23 cellular contexts compared by ENCODE assay signal in the genomic region with DNA sequence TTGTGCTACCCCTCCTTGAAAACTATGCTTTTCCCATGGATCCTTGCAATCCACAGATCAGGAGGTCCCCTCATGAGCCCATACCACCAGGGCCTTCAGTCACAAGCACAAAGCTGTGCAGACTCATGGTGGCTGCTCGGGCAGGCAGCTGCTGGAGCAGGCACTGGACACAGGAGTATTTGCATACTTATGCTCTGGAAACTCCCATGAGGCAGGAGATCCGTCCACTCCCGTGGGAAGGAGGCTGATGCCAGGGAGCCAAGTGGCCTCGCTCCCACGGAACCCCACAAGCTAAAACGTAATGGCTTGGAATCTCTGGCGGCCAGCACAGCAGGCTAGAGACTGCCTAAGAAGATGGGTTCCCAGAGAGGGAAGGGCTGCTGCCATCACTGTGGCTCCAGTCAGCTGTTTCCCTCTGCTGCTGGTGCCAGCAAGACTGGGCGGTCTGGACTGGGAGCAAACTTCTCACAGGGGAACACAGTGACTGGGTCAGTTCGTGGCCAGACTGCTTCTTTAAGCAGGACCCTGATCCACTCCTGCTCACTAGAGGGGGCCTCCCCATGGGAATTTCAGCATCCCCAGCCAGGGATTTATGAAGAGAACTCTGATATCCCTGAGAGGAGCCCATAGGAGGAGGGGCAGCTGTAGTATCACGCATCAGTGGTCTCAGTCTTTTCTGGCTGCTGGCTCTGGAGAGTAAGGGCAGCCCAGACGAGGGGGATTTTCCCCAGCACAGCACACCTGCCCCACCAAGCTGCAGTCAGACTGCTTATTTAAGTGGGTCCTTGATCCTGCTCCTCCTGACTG.
DNase-seq lines count a peak whose midpoint lies in the region; ATAC-seq and TF ChIP-seq lines count a peak whose summit lies in the region.
"Had no signal": no experiment of that assay in that cellular context is flagged by ENCODE, and none has a peak within 500 bp of the region (broad histone marks: within the 10 kb centered on the region; RNA-seq: fewer than 3 reads in every experiment).

No MANE protein-coding gene starts in this region.

- no peaks in the 10 kb centered on the region for H3K79me2 ChIP-seq in neural progenitor cell (ENCODE audit: low read depth)

- no peaks in the 10 kb centered on the region for H3F3A ChIP-seq in neural progenitor cell (ENCODE audit: low read depth)

- no peaks in the 10 kb centered on the region for H3K4me1 Mint-ChIP-seq in chondrocyte (ENCODE audit: low read depth)
- no peaks in the 10 kb centered on the region for H3K4me1 Mint-ChIP-seq in neural progenitor cell
- H3K4me1 Mint-ChIP-seq: CD4-positive, alpha-beta memory T cell had no signal

- H3K9me3 Mint-ChIP-seq in chondrocyte (ENCODE audit: low read depth) (no peaks in the 10 kb centered on the region), neural progenitor cell (no peaks in the 10 kb centered on the region)

- H3K36me3 ChIP-seq in left ventricle myocardium inferior (no peaks in the 10 kb centered on the region), neural progenitor cell (no peaks in the 10 kb centered on the region)
- H3K36me3 ChIP-seq: BLaER1 had no signal

- H3K27ac Mint-ChIP-seq in chondrocyte (ENCODE audit: unreplicated experiment): no peak overlapping the region
- no peak overlapping the region for H3K27ac Mint-ChIP-seq in neural progenitor cell
- H3K27ac Mint-ChIP-seq: CD4-positive, alpha-beta memory T cell had no signal

- H3K4me3 Mint-ChIP-seq in chondrocyte (ENCODE audit: unreplicated experiment) (no peak overlapping the region), neural progenitor cell (no peak overlapping the region)
- H3K4me3 Mint-ChIP-seq: CD4-positive, alpha-beta memory T cell had no signal

- ATAC-seq in right cardiac atrium (no peak), sciatic nerve (no peak), HG02885 (IDR thresholded peaks at IDR 0.05; ENCODE audit: poor library complexity, unreplicated experiment) (no peak)
- ATAC-seq: HCT116, Right ventricle myocardium inferior had no signal

- no peak overlapping the region for H3K4me3 ChIP-seq in right cardiac atrium (ENCODE audit: low read length)
- no peak overlapping the region for H3K4me3 ChIP-seq in left ventricle myocardium inferior
- no peak overlapping the region for H3K4me3 ChIP-seq in neural progenitor cell
- H3K4me3 ChIP-seq: BLaER1 had no signal

- peak in 2 of 3 donors; percentile 18 to 37 for DNase-seq in right cardiac atrium
- no peak for DNase-seq in left ventricle myocardium inferior
- DNase-seq in NCI-H526 treated with DMSO at 0.1 percent for 48 hours (lab: John Stamatoyannopoulos, UW): peak; percentile 42
- peak; percentile 61 for DNase-seq in chondrocyte (ENCODE audit: low spot score)
- no peak for DNase-seq in neural progenitor cell (ENCODE audit: low spot score)
- DNase-seq in sciatic nerve (ENCODE audit: low spot score): no peak
- DNase-seq in activated T-cell treated with anti-CD3 and anti-CD28 coated beads, Interleukin-2, amount 50 U/mL, for 48 hours: no peak
- DNase-seq: Caco-2; CD4-positive, alpha-beta memory T cell; DMS 273 treated with DMSO at 0.1 percent for 48 hours; DMS79 treated with DMSO at 0.1 percent for 48 hours; GOT3; IMR-90; NCI-H1092 treated with DMSO at 0.1 percent for 48 hours; NCI-H1436 treated with DMSO at 0.1 percent for 48 hours; NCI-H1930; NCI-H446; NCI-H748 treated with DMSO at 0.1 percent for 48 hours had no signal

- no peaks in the 10 kb centered on the region for H3K9me3 ChIP-seq in right cardiac atrium (ENCODE audit: control insufficient read depth, low read length)
- H3K9me3 ChIP-seq in left ventricle myocardium inferior (replicated peaks): peaks cover 5% of the 10 kb centered on the region
- H3K9me3 ChIP-seq in neural progenitor cell (ENCODE audit: low read depth): no peaks in the 10 kb centered on the region
- H3K9me3 ChIP-seq: BLaER1, Caco-2 had no signal

- H3K27me3 ChIP-seq in right cardiac atrium (ENCODE audit: control insufficient read depth, insufficient read depth) (no peaks in the 10 kb centered on the region), left ventricle myocardium inferior (ENCODE audit: low read depth) (no peaks in the 10 kb centered on the region), neural progenitor cell (no peaks in the 10 kb centered on the region)
- H3K27me3 ChIP-seq: BLaER1 had no signal

- no peak overlapping the region for H3K4me2 ChIP-seq in neural progenitor cell
- H3K4me2 ChIP-seq: BLaER1, KMS-11 had no signal

- 78% methylated on average over 11 of the region's 11 CpGs for WGBS in right cardiac atrium

- intact Hi-C loops in right cardiac atrium (cut with DNase I) (no loop called here), left ventricle myocardium inferior (cut with micrococcal nuclease) (no loop called here), sciatic nerve (cut with DNase I) (no loop called here)

- H3K9ac ChIP-seq in neural progenitor cell: no peak overlapping the region
- H3K9ac ChIP-seq: BLaER1, KMS-11 had no signal

- H3K27ac ChIP-seq in right cardiac atrium (ENCODE audit: low read length): no peak overlapping the region
- H3K27ac ChIP-seq in left ventricle myocardium inferior (replicated peaks): no peak overlapping the region
- H3K27ac ChIP-seq in neural progenitor cell: no peak overlapping the region
- H3K27ac ChIP-seq: BLaER1, KMS-11 had no signal

- peak overlapping the region; percentile 15 for H2AFZ ChIP-seq in neural progenitor cell (replicated peaks)

- TF ChIP-seq CTCF in left ventricle myocardium inferior (IDR thresholded peaks at IDR 0.05; ENCODE audit: borderline replicate concordance) (no peak), chondrocyte (IDR thresholded peaks at IDR 0.05) (no peak), neural progenitor cell (IDR thresholded peaks at IDR 0.05) (no peak)

- H4K20me1 ChIP-seq in neural progenitor cell (ENCODE audit: low read depth): no peaks in the 10 kb centered on the region
- H4K20me1 ChIP-seq: BLaER1 had no signal

- H3K27me3 Mint-ChIP-seq in chondrocyte (ENCODE audit: low read depth): peaks cover 5% of the 10 kb centered on the region
- peaks cover 2% of the 10 kb centered on the region for H3K27me3 Mint-ChIP-seq in neural progenitor cell (ENCODE audit: insufficient read depth, low read depth)
- H3K27me3 Mint-ChIP-seq: CD4-positive, alpha-beta memory T cell had no signal

- H3K4me1 ChIP-seq in right cardiac atrium (ENCODE audit: control insufficient read depth, insufficient read depth, low read length) (no peaks in the 10 kb centered on the region), left ventricle myocardium inferior (no peaks in the 10 kb centered on the region), neural progenitor cell (no peaks in the 10 kb centered on the region)

- no peaks in the 10 kb centered on the region for H3K36me3 Mint-ChIP-seq in chondrocyte (ENCODE audit: low read depth)
- no peaks in the 10 kb centered on the region for H3K36me3 Mint-ChIP-seq in neural progenitor cell
- H3K36me3 Mint-ChIP-seq: CD4-positive, alpha-beta memory T cell had no signal

Comparison
In these comparisons a context has a peak if more than half of its experiments do, and no peak if none do; other contexts are left out.
1. DNase-seq: peak in right cardiac atrium (2 of 3), NCI-H526 treated with DMSO at 0.1 percent for 48 hours (single experiment) and chondrocyte (single experiment); none in left ventricle myocardium inferior (single experiment), neural progenitor cell (single experiment), sciatic nerve (single experiment) and activated T-cell treated with anti-CD3 and anti-CD28 coated beads, Interleukin-2, amount 50 U/mL, for 48 hours (0 of 2).